In the genomic region with DNA sequence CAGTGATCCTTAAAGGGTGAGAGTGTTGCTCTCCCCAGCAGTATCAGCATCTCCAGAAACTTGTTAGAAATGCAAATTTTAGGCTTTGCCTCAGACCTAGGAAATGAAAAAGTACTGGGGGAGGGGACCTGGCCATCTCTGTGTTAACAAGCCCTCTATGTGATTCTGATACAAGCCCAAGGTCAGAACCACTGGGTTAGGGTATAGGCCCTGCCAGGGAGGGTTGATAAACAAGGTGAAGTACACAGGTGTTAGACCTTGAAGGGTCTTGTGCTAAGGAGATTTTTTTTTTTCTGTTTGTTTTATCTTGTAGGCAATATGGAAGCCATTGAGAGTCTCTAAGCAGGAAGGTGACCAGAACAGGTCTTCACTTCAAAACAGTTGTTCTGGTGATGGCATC, we compare ENCODE assay signal across 21 cellular contexts. TPM values are rescaled to one million over a fixed set of nuclear protein-coding genes. Genes with fewer than 3 reads are reported as not detected.
DNase-seq lines count a peak whose midpoint lies in the region; ATAC-seq, FAIRE-seq and TF ChIP-seq lines count a peak whose summit lies in the region.
"Had no signal": no experiment of that assay in that cellular context is flagged by ENCODE, and none has a peak within 500 bp of the region (broad histone marks: within the 10 kb centered on the region; RNA-seq: fewer than 3 reads in every experiment).

No MANE protein-coding gene starts in this region.

- H3K36me3 ChIP-seq in astrocyte (ENCODE audit: insufficient read depth, low read length) (no peaks in the 10 kb centered on the region), lower lobe of right lung (no peaks in the 10 kb centered on the region), testis (ENCODE audit: low read depth, missing control alignments) (no peaks in the 10 kb centered on the region)

- FAIRE-seq in GM19239 (lab: Jason Lieb, UNC) (peak; percentile 18), astrocyte (lab: Jason Lieb, UNC) (peak; percentile 73)
- FAIRE-seq: A204.1, D721Med, G401.6, H54, HTR-8/SVneo, K562 had no signal

- DNase-seq in GM19239 (ENCODE audit: insufficient read length, low spot score) = no peak
- no peak for DNase-seq in astrocyte (ENCODE audit: low read depth)
- no peak for DNase-seq in lower lobe of right lung
- DNase-seq in testis = no peak
- DNase-seq: ACHN; AML-193; Caco-2; CD4-positive, alpha-beta T cell; HCEC 1CT; IMR-90 had no signal

- H3K27me3 Mint-ChIP-seq in astrocyte (ENCODE audit: low read depth, unreplicated experiment) = peaks cover 24% of the 10 kb centered on the region
- H3K27me3 Mint-ChIP-seq in nephron (ENCODE audit: low read depth) = no peaks in the 10 kb centered on the region

- H3K4me1 ChIP-seq in astrocyte (ENCODE audit: insufficient read depth, low read length) (no peaks in the 10 kb centered on the region), lower lobe of right lung (no peaks in the 10 kb centered on the region), testis (no peaks in the 10 kb centered on the region)
- H3K4me1 ChIP-seq: Caco-2 had no signal

- TF ChIP-seq CTCF in astrocyte (IDR thresholded peaks at IDR 0.05; ENCODE audit: insufficient read depth, low read depth, low read length) (no peak), nephron (IDR thresholded peaks at IDR 0.05; ENCODE audit: unreplicated experiment in 3 of 3) (no peak), lower lobe of right lung (IDR thresholded peaks at IDR 0.05) (no peak), testis (IDR thresholded peaks at IDR 0.05) (no peak)

- no peak overlapping the region for H3K27ac ChIP-seq in astrocyte (ENCODE audit: low read depth, low read length)
- H3K27ac ChIP-seq in lower lobe of right lung = no peak overlapping the region
- H3K27ac ChIP-seq in testis = no peak overlapping the region
- H3K27ac ChIP-seq: C4-2B, HL-60 had no signal

- no peaks in the 10 kb centered on the region for H3K9me3 Mint-ChIP-seq in astrocyte (ENCODE audit: unreplicated experiment)
- H3K9me3 Mint-ChIP-seq in nephron = no peaks in the 10 kb centered on the region
- H3K9me3 Mint-ChIP-seq: CD4-positive, alpha-beta T cell; GM23338 had no signal

- H3K4me3 Mint-ChIP-seq in astrocyte (ENCODE audit: unreplicated experiment) (no peak overlapping the region), nephron (no peak overlapping the region)
- H3K4me3 Mint-ChIP-seq: CD4-positive, alpha-beta T cell; GM23338 had no signal

- no peaks in the 10 kb centered on the region for H3K4me1 Mint-ChIP-seq in astrocyte (ENCODE audit: low read depth, unreplicated experiment)
- H3K4me1 Mint-ChIP-seq in nephron = peaks cover 28% of the 10 kb centered on the region

- no peaks in the 10 kb centered on the region for H4K20me1 ChIP-seq in astrocyte (ENCODE audit: insufficient read depth, low read length)

- H3K4me3 ChIP-seq in astrocyte (ENCODE audit: insufficient read depth, low read depth, low read length) (no peak overlapping the region), lower lobe of right lung (no peak overlapping the region), testis (no peak overlapping the region)
- H3K4me3 ChIP-seq: GM23338, K562 had no signal

- H3K9me3 ChIP-seq in astrocyte (ENCODE audit: insufficient read depth, low read depth, low read length) (no peaks in the 10 kb centered on the region), lower lobe of right lung (no peaks in the 10 kb centered on the region), testis (no peaks in the 10 kb centered on the region)
- H3K9me3 ChIP-seq: Caco-2 had no signal

- no peak for ATAC-seq in lower lobe of right lung
- no peak for ATAC-seq in GM18498 (IDR thresholded peaks at IDR 0.05; ENCODE audit: unreplicated experiment)
- ATAC-seq: GM23338, K562 had no signal

- H3K27ac Mint-ChIP-seq in astrocyte (ENCODE audit: unreplicated experiment) = no peak overlapping the region
- H3K27ac Mint-ChIP-seq in nephron = peak overlapping the region; percentile 81 to 87 (median 86)
- H3K27ac Mint-ChIP-seq: CD4-positive, alpha-beta T cell; GM23338 had no signal

- no peaks in the 10 kb centered on the region for H3K36me3 Mint-ChIP-seq in astrocyte (ENCODE audit: low read depth, unreplicated experiment)
- H3K36me3 Mint-ChIP-seq in nephron (ENCODE audit: low read depth) = no peaks in the 10 kb centered on the region

- intact Hi-C loops in lower lobe of right lung (cut with DNase I) (no loop called here), testis (cut with DNase I; ENCODE audit: low total_unique reads) (no loop called here)

- no peak overlapping the region for H3K9ac ChIP-seq in astrocyte (ENCODE audit: low read length)

- no peak overlapping the region for H2AFZ ChIP-seq in astrocyte (ENCODE audit: low read depth, low read length)
- H2AFZ ChIP-seq: GM23338 had no signal

- no peaks in the 10 kb centered on the region for H3K79me2 ChIP-seq in astrocyte (ENCODE audit: insufficient read depth, low read length)

- peaks cover 7% of the 10 kb centered on the region for H3K27me3 ChIP-seq in astrocyte (ENCODE audit: insufficient read depth, low read length)
- H3K27me3 ChIP-seq in lower lobe of right lung (ENCODE audit: low read depth) = no peaks in the 10 kb centered on the region
- H3K27me3 ChIP-seq in testis = no peaks in the 10 kb centered on the region

- no peak for TF ChIP-seq POLR2A in testis (IDR thresholded peaks at IDR 0.05)

- no peak overlapping the region for H3K4me2 ChIP-seq in astrocyte (ENCODE audit: low read length)
- H3K4me2 ChIP-seq: GM23338 had no signal

RNA-seq across cellular contexts. Expression of gene MID1IP1, which starts 45.9 kb away (rescaled TPM):
- total RNA-seq in astrocyte = 40.4 and 46.0 TPM in 2 replicates
- 95.5 TPM for total RNA-seq in lower lobe of right lung
- 100 to 1,000 TPM; 102 to 155 TPM for total RNA-seq in testis
- 53.4 TPM for polyA plus RNA-seq in testis (ENCODE audit: insufficient read depth, low read depth, low replicate concordance)
